ENCODE assay signal across 1 cellular context in genomic region chr17:30369995-30370394, GRCh38.
TF ChIP-seq lines count a peak whose summit lies in the region.

No MANE protein-coding gene starts in this region.

TF ChIP-seq in A549, 52 proteins besides CTCF, POLR2A, EP300 and RAD21 (continued from another document):
- no peak for TF ChIP-seq ELK1 (IDR thresholded peaks at IDR 0.05; ENCODE audit: low read depth, low read length)
TF ChIP-seq in A549: peak in this region for 1.
